In genomic region chr17:4810696-4811289, GRCh38 we compare ENCODE assay signal across 1 cellular context.
TF ChIP-seq lines count a peak whose summit lies in the region.

No MANE protein-coding gene starts in this region.

TF ChIP-seq in HepG2, 621 proteins besides CTCF, POLR2A, EP300 and RAD21:
- TF ChIP-seq TRIM24 (CRISPR knock-in tag; IDR thresholded peaks at IDR 0.05) (no peak), ZNF709 (CRISPR knock-in tag; IDR thresholded peaks at IDR 0.05) (no peak), ZNF672 (CRISPR knock-in tag; IDR thresholded peaks at IDR 0.05) (no peak), NR2F2 (IDR thresholded peaks at IDR 0.05; ENCODE audit: borderline replicate concordance, low read depth) (peak; percentile 91), NR2C2 (CRISPR knock-in tag; IDR thresholded peaks at IDR 0.05; ENCODE audit: borderline replicate concordance) (peak; percentile 47; the same call in 1 of the 2 replicates), NR2F6 (IDR thresholded peaks at IDR 0.05) (peak; percentile 82), NR2F6 (CRISPR knock-in tag; IDR thresholded peaks at IDR 0.05) (no peak)
